ENCODE assay signal across 1 cellular context in the genomic region with DNA sequence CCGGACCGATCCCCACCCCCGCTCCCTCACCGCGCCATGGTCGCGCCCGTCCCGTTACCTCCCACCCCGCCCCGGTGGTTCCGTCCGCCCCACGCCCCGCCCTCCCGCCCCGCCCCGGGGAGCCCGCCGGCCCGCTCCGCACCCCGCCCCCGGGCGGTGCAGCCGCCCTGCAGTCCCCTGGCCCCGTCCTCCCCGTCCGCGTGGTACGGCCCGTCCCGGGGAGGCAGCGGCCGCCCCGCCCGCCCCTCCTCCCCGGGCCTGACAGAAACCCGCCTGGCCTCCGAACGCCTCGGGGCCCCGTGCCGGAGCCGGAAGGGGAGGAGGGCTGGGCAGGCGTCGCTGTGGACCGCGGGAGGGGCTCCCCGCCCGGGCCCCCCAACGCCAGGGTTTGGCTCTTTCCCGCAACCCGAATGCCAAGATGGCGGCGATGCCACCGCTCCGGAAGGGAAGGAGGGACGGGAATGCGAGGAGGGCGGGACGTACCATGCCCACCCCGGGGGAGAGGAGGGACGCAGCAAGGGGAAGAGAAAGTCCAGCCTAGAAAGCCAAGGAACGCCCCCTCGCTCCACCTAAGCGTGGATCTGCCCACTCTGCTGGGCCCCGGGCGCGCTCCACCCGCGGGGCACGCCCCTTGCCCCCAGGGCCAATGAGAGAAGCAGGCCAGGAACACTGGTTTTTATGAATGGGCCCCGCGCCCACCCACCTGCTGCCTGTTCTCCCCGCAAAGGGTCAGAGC.
TF ChIP-seq lines count a peak whose summit lies in the region.

A gene (minus strand): TSS at position 56 of the 736 bp plus-strand sequence. CDS start 132 bp downstream, outside the sequence.

TF ChIP-seq in HepG2, 621 proteins besides CTCF, POLR2A, EP300 and RAD21 (continued from another document and continues in another):
- TF ChIP-seq NCOR1 (IDR thresholded peaks at IDR 0.05; ENCODE audit: borderline replicate concordance, low read length) (no peak; the same call in 1 of the 2 replicates), ZNF572 (CRISPR knock-in tag; IDR thresholded peaks at IDR 0.05) (no peak), ZNF619 (CRISPR knock-in tag; IDR thresholded peaks at IDR 0.05) (peak; percentile 79; the same call in 1 of the 2 replicates), ZSCAN29 (CRISPR knock-in tag; conservative IDR thresholded peaks at IDR 0.05) (no peak; the same call in 1 of the 2 replicates), KLF16 (CRISPR knock-in tag; IDR thresholded peaks at IDR 0.05) (peak in 1 of 2 experiments; percentile 77; a peak in 2 of 4 replicates), CAMTA2 (CRISPR knock-in tag; IDR thresholded peaks at IDR 0.05; ENCODE audit: borderline replicate concordance) (no peak), RBM39 (IDR thresholded peaks at IDR 0.05; ENCODE audit: low read depth, low read length, poor library complexity, severe bottlenecking) (peak; percentile 96), ATM (IDR thresholded peaks at IDR 0.05; ENCODE audit: borderline replicate concordance) (no peak), NR2C2 (CRISPR knock-in tag; IDR thresholded peaks at IDR 0.05; ENCODE audit: borderline replicate concordance) (peak; percentile 86), ELF4 (CRISPR knock-in tag; IDR thresholded peaks at IDR 0.05; ENCODE audit: borderline replicate concordance) (peak; percentile 76; the same call in 1 of the 2 replicates), ZNF235 (CRISPR knock-in tag; IDR thresholded peaks at IDR 0.05; ENCODE audit: borderline replicate concordance) (no peak), EEA1 (CRISPR knock-in tag; IDR thresholded peaks at IDR 0.05; ENCODE audit: borderline replicate concordance) (no peak), ZNF253 (CRISPR knock-in tag; IDR thresholded peaks at IDR 0.05; ENCODE audit: borderline replicate concordance) (no peak), HIVEP1 (CRISPR knock-in tag; IDR thresholded peaks at IDR 0.05) (peak; percentile 85), ZNF446 (CRISPR knock-in tag; IDR thresholded peaks at IDR 0.05) (no peak), SMAD9 (CRISPR knock-in tag; IDR thresholded peaks at IDR 0.05) (no peak), SP2 (CRISPR knock-in tag; IDR thresholded peaks at IDR 0.05) (peak; percentile 51; the same call in 1 of the 2 replicates), AGO1 (IDR thresholded peaks at IDR 0.05; ENCODE audit: low read depth, low read length, poor library complexity, severe bottlenecking) (peak; percentile 89), POLR2G (IDR thresholded peaks at IDR 0.05; ENCODE audit: low read depth, low read length) (peak; percentile 90), GTF3A (CRISPR knock-in tag; conservative IDR thresholded peaks at IDR 0.05) (peak; percentile 90; the same call in 1 of the 2 replicates), SMC3 (IDR thresholded peaks at IDR 0.05; ENCODE audit: low read length) (no peak; the same call in 1 of the 2 replicates), KDM6A (CRISPR knock-in tag; IDR thresholded peaks at IDR 0.05; ENCODE audit: low read depth) (no peak), ZNF251 (CRISPR knock-in tag; IDR thresholded peaks at IDR 0.05) (no peak), MAF1 (CRISPR knock-in tag; IDR thresholded peaks at IDR 0.05; ENCODE audit: borderline replicate concordance) (0 out of 2 replicates have a peak, but pooled peaks have one; percentile 47), RORA (CRISPR knock-in tag; IDR thresholded peaks at IDR 0.05) (no peak), HNRNPL (IDR thresholded peaks at IDR 0.05; ENCODE audit: low read depth, low read length) (peak; percentile 88; the same call in 1 of the 2 replicates), ZNF737 (CRISPR knock-in tag; IDR thresholded peaks at IDR 0.05; ENCODE audit: borderline replicate concordance) (no peak), BRD4 (CRISPR knock-in tag; IDR thresholded peaks at IDR 0.05) (peak; percentile 63; the same call in 1 of the 2 replicates), TCF7L2 (IDR thresholded peaks at IDR 0.05; ENCODE audit: low read depth, low read length) (no peak), RBFOX2 (IDR thresholded peaks at IDR 0.05; ENCODE audit: low read depth, low read length) (peak; percentile 99), EHMT2 (IDR thresholded peaks at IDR 0.05; ENCODE audit: borderline replicate concordance, low read depth, low read length) (no peak), RAD51 (IDR thresholded peaks at IDR 0.05; ENCODE audit: borderline replicate concordance) (no peak), RXRB (CRISPR knock-in tag; IDR thresholded peaks at IDR 0.05; ENCODE audit: borderline replicate concordance) (peak; percentile 65; the same call in 1 of the 2 replicates), ZFP36L2 (CRISPR knock-in tag; IDR thresholded peaks at IDR 0.05) (no peak; the same call in 1 of the 2 replicates), MED8 (CRISPR knock-in tag; IDR thresholded peaks at IDR 0.05; ENCODE audit: insufficient replicate concordance) (peak; percentile 77), ATF7-NPFF (CRISPR knock-in tag; IDR thresholded peaks at IDR 0.05; ENCODE audit: low read depth) (peak; percentile 82), ZMYM2 (CRISPR knock-in tag; IDR thresholded peaks at IDR 0.05) (no peak), ZNF121 (CRISPR knock-in tag; IDR thresholded peaks at IDR 0.05) (peak; percentile 53; the same call in 1 of the 2 replicates), TAF1 (CRISPR knock-in tag; IDR thresholded peaks at IDR 0.05) (peak; percentile 69; the same call in 1 of the 2 replicates), CBX1 (IDR thresholded peaks at IDR 0.05; ENCODE audit: low read depth) (no peak), ZFP90 (CRISPR knock-in tag; IDR thresholded peaks at IDR 0.05; ENCODE audit: borderline replicate concordance) (peak; percentile 96), ZSCAN12 (CRISPR knock-in tag; IDR thresholded peaks at IDR 0.05) (no peak), ZNF234 (CRISPR knock-in tag; conservative IDR thresholded peaks at IDR 0.05) (no peak), ZNF839 (CRISPR knock-in tag; IDR thresholded peaks at IDR 0.05; ENCODE audit: borderline replicate concordance) (no peak), HDAC2 (CRISPR knock-in tag; IDR thresholded peaks at IDR 0.05) (no peak), SMARCC2 (IDR thresholded peaks at IDR 0.05) (no peak)
- TF ChIP-seq, protein P1, sequence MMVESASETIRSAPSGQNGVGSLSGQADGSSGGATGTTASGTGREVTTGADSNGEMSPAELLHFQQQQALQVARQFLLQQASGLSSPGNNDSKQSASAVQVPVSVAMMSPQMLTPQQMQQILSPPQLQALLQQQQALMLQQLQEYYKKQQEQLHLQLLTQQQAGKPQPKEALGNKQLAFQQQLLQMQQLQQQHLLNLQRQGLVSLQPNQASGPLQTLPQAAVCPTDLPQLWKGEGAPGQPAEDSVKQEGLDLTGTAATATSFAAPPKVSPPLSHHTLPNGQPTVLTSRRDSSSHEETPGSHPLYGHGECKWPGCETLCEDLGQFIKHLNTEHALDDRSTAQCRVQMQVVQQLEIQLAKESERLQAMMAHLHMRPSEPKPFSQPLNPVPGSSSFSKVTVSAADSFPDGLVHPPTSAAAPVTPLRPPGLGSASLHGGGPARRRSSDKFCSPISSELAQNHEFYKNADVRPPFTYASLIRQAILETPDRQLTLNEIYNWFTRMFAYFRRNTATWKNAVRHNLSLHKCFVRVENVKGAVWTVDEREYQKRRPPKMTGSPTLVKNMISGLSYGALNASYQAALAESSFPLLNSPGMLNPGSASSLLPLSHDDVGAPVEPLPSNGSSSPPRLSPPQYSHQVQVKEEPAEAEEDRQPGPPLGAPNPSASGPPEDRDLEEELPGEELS (CRISPR knock-in tag; IDR thresholded peaks at IDR 0.05) = peak; percentile 71
- TF ChIP-seq, protein P2, sequence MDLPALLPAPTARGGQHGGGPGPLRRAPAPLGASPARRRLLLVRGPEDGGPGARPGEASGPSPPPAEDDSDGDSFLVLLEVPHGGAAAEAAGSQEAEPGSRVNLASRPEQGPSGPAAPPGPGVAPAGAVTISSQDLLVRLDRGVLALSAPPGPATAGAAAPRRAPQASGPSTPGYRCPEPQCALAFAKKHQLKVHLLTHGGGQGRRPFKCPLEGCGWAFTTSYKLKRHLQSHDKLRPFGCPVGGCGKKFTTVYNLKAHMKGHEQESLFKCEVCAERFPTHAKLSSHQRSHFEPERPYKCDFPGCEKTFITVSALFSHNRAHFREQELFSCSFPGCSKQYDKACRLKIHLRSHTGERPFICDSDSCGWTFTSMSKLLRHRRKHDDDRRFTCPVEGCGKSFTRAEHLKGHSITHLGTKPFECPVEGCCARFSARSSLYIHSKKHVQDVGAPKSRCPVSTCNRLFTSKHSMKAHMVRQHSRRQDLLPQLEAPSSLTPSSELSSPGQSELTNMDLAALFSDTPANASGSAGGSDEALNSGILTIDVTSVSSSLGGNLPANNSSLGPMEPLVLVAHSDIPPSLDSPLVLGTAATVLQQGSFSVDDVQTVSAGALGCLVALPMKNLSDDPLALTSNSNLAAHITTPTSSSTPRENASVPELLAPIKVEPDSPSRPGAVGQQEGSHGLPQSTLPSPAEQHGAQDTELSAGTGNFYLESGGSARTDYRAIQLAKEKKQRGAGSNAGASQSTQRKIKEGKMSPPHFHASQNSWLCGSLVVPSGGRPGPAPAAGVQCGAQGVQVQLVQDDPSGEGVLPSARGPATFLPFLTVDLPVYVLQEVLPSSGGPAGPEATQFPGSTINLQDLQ (CRISPR knock-in tag; IDR thresholded peaks at IDR 0.05) = no peak
- TF ChIP-seq, protein P3, sequence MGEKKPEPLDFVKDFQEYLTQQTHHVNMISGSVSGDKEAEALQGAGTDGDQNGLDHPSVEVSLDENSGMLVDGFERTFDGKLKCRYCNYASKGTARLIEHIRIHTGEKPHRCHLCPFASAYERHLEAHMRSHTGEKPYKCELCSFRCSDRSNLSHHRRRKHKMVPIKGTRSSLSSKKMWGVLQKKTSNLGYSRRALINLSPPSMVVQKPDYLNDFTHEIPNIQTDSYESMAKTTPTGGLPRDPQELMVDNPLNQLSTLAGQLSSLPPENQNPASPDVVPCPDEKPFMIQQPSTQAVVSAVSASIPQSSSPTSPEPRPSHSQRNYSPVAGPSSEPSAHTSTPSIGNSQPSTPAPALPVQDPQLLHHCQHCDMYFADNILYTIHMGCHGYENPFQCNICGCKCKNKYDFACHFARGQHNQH (CRISPR knock-in tag; IDR thresholded peaks at IDR 0.05) = peak; percentile 85
- TF ChIP-seq, protein P4, sequence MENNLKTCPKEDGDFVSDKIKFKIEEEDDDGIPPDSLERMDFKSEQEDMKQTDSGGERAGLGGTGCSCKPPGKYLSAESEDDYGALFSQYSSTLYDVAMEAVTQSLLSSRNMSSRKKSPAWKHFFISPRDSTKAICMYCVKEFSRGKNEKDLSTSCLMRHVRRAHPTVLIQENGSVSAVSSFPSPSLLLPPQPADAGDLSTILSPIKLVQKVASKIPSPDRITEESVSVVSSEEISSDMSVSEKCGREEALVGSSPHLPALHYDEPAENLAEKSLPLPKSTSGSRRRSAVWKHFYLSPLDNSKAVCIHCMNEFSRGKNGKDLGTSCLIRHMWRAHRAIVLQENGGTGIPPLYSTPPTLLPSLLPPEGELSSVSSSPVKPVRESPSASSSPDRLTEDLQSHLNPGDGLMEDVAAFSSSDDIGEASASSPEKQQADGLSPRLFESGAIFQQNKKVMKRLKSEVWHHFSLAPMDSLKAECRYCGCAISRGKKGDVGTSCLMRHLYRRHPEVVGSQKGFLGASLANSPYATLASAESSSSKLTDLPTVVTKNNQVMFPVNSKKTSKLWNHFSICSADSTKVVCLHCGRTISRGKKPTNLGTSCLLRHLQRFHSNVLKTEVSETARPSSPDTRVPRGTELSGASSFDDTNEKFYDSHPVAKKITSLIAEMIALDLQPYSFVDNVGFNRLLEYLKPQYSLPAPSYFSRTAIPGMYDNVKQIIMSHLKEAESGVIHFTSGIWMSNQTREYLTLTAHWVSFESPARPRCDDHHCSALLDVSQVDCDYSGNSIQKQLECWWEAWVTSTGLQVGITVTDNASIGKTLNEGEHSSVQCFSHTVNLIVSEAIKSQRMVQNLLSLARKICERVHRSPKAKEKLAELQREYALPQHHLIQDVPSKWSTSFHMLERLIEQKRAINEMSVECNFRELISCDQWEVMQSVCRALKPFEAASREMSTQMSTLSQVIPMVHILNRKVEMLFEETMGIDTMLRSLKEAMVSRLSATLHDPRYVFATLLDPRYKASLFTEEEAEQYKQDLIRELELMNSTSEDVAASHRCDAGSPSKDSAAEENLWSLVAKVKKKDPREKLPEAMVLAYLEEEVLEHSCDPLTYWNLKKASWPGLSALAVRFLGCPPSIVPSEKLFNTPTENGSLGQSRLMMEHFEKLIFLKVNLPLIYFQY (CRISPR knock-in tag; IDR thresholded peaks at IDR 0.05; ENCODE audit: borderline replicate concordance) = peak; percentile 59; the same call in 1 of the 2 replicates
- TF ChIP-seq, protein P5, sequence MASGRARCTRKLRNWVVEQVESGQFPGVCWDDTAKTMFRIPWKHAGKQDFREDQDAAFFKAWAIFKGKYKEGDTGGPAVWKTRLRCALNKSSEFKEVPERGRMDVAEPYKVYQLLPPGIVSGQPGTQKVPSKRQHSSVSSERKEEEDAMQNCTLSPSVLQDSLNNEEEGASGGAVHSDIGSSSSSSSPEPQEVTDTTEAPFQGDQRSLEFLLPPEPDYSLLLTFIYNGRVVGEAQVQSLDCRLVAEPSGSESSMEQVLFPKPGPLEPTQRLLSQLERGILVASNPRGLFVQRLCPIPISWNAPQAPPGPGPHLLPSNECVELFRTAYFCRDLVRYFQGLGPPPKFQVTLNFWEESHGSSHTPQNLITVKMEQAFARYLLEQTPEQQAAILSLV (CRISPR knock-in tag; IDR thresholded peaks at IDR 0.05; ENCODE audit: borderline replicate concordance) = peak; percentile 81
- TF ChIP-seq, protein P6, sequence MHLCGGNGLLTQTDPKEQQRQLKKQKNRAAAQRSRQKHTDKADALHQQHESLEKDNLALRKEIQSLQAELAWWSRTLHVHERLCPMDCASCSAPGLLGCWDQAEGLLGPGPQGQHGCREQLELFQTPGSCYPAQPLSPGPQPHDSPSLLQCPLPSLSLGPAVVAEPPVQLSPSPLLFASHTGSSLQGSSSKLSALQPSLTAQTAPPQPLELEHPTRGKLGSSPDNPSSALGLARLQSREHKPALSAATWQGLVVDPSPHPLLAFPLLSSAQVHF (CRISPR knock-in tag; IDR thresholded peaks at IDR 0.05) = no peak; the same call in 1 of the 2 replicates
- TF ChIP-seq, protein P7, sequence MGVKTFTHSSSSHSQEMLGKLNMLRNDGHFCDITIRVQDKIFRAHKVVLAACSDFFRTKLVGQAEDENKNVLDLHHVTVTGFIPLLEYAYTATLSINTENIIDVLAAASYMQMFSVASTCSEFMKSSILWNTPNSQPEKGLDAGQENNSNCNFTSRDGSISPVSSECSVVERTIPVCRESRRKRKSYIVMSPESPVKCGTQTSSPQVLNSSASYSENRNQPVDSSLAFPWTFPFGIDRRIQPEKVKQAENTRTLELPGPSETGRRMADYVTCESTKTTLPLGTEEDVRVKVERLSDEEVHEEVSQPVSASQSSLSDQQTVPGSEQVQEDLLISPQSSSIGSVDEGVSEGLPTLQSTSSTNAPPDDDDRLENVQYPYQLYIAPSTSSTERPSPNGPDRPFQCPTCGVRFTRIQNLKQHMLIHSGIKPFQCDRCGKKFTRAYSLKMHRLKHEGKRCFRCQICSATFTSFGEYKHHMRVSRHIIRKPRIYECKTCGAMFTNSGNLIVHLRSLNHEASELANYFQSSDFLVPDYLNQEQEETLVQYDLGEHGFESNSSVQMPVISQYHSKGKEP (CRISPR knock-in tag; IDR thresholded peaks at IDR 0.05) = no peak
- TF ChIP-seq, protein P8, sequence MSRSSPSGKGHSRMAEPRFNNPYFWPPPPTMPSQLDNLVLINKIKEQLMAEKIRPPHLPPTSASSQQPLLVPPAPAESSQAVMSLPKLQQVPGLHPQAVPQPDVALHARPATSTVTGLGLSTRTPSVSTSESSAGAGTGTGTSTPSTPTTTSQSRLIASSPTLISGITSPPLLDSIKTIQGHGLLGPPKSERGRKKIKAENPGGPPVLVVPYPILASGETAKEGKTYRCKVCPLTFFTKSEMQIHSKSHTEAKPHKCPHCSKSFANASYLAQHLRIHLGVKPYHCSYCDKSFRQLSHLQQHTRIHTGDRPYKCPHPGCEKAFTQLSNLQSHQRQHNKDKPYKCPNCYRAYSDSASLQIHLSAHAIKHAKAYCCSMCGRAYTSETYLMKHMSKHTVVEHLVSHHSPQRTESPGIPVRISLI (CRISPR knock-in tag; IDR thresholded peaks at IDR 0.05; ENCODE audit: borderline replicate concordance) = 0 out of 2 replicates have a peak, but pooled peaks have one; percentile 32
